ENCODE assay signal across 1 cellular context in genomic region chr1:230186874-230187273, GRCh38.
TF ChIP-seq lines count a peak whose summit lies in the region.

No MANE protein-coding gene starts in this region.

TF ChIP-seq in HepG2, 621 proteins besides CTCF, POLR2A, EP300 and RAD21 (continued from another document):
- TF ChIP-seq GMEB1 (CRISPR knock-in tag; IDR thresholded peaks at IDR 0.05; ENCODE audit: borderline replicate concordance) = no peak
